8 cellular contexts compared by ENCODE assay signal in genomic region chr16:674968-675883, GRCh38. TPM values are rescaled to one million over a fixed set of nuclear protein-coding genes. Genes with fewer than 3 reads are reported as not detected.
DNase-seq lines count a peak whose midpoint lies in the region; TF ChIP-seq lines count a peak whose summit lies in the region.

TSS of gene RHBDL1 (plus strand) at chr16:675671. CDS start at chr16:675791, 120 bp downstream.

- TF ChIP-seq POLR2A in adrenal gland (IDR thresholded peaks at IDR 0.05): no peak

- TF ChIP-seq CTCF in adrenal gland (IDR thresholded peaks at IDR 0.05) (peak in 1 of 6 experiments; percentile 17), tibial artery (IDR thresholded peaks at IDR 0.05) (no peak)

- WGBS in adrenal gland, 4 donors: 5 to 6% methylated on average over 60 to 73 of the region's 73 CpGs; no CpG with 5 or more reads in 2 of the 4 donors

- peaks cover 13 to 15% of the 10 kb centered on the region in 2 donors for H3K4me1 ChIP-seq in adrenal gland (replicated peaks in 1 of 2)
- H3K4me1 ChIP-seq in tibial artery: peaks cover 0 to 32% (median 18%) of the 10 kb centered on the region in 4 donors

- DNase-seq in activated naive CD4-positive, alpha-beta T cell treated with Interleukin-2 at 50 U/mL for 16 hours: peak; percentile 25
- no peak for DNase-seq in activated naive CD4-positive, alpha-beta T cell treated with anti-CD3 and anti-CD28 coated beads, Interleukin-2, amount 50 U/mL, for 16 hours
- DNase-seq in adrenal gland (peak in 2 of 7 donors; percentile 61 to 62), iPS-NIHi7 (ENCODE audit: extremely low spot score) (peak; percentile 69), tibial artery (no peak), NCI-H2081 (lab: John Stamatoyannopoulos, UW) (no peak), COLO829 (ENCODE audit: low spot score) (no peak)
- no peak for DNase-seq in stimulated activated CD4-positive, alpha-beta T cell treated with anti-CD3 and anti-CD28 coated beads, Interleukin-2, amount 100 ng/mL, for 24 hours

- peaks cover 0 to 35% of the 10 kb centered on the region in 2 donors for H3K36me3 ChIP-seq in adrenal gland (replicated peaks in 1 of 2)
- peaks cover 29 to 46% (median 37%) of the 10 kb centered on the region in 3 donors for H3K36me3 ChIP-seq in tibial artery

- intact Hi-C loops in adrenal gland (cut with DNase I) (no loop called here), tibial artery (cut with DNase I; ENCODE audit: low total_unique reads) (no loop called here)

- H3K4me3 ChIP-seq in adrenal gland (peak within 1 kb of the TSS in 1 of 4 donors; percentile 51), tibial artery (peak within 1 kb of the TSS; percentile 42 to 49)

- H3K27ac ChIP-seq in adrenal gland (peak within 1 kb of the TSS in 3 of 5 donors; percentile 47 to 77 (median 50)), tibial artery (peak within 1 kb of the TSS in 1 of 2 donors; percentile 33)

- H3K9me3 ChIP-seq in adrenal gland (replicated peaks in 1 of 3): no peaks in the 10 kb centered on the region
- H3K9me3 ChIP-seq in tibial artery: no peaks in the 10 kb centered on the region

- no peaks in the 10 kb centered on the region for H3K27me3 ChIP-seq in adrenal gland
- H3K27me3 ChIP-seq in tibial artery: peaks cover 0 to 8% of the 10 kb centered on the region in 2 donors

RNA-seq across cellular contexts. Expression of gene RHBDL1, which starts in this region (rescaled TPM):
- total RNA-seq in adrenal gland: 10 to 100 TPM in 1 of 8 donors, 1 to 10 TPM in 7; 1.4 to 11.5 (median 3.8) TPM
- polyA plus RNA-seq in adrenal gland: 10 to 100 TPM in 2 of 3 donors, under 1 TPM in 1; 0.13 to 21.1 (median 12.2) TPM

Comparison
In these comparisons a context has a peak if more than half of its experiments do, and no peak if none do; other contexts are left out.
1. DNase-seq: peak in activated naive CD4-positive, alpha-beta T cell treated with Interleukin-2 at 50 U/mL for 16 hours (single experiment) and iPS-NIHi7 (single experiment); none in activated naive CD4-positive, alpha-beta T cell treated with anti-CD3 and anti-CD28 coated beads, Interleukin-2, amount 50 U/mL, for 16 hours (single experiment), tibial artery (0 of 2), NCI-H2081 (0 of 2), COLO829 (single experiment) and stimulated activated CD4-positive, alpha-beta T cell treated with anti-CD3 and anti-CD28 coated beads, Interleukin-2, amount 100 ng/mL, for 24 hours (0 of 2).